11 cellular contexts compared by ENCODE assay signal in the genomic region with DNA sequence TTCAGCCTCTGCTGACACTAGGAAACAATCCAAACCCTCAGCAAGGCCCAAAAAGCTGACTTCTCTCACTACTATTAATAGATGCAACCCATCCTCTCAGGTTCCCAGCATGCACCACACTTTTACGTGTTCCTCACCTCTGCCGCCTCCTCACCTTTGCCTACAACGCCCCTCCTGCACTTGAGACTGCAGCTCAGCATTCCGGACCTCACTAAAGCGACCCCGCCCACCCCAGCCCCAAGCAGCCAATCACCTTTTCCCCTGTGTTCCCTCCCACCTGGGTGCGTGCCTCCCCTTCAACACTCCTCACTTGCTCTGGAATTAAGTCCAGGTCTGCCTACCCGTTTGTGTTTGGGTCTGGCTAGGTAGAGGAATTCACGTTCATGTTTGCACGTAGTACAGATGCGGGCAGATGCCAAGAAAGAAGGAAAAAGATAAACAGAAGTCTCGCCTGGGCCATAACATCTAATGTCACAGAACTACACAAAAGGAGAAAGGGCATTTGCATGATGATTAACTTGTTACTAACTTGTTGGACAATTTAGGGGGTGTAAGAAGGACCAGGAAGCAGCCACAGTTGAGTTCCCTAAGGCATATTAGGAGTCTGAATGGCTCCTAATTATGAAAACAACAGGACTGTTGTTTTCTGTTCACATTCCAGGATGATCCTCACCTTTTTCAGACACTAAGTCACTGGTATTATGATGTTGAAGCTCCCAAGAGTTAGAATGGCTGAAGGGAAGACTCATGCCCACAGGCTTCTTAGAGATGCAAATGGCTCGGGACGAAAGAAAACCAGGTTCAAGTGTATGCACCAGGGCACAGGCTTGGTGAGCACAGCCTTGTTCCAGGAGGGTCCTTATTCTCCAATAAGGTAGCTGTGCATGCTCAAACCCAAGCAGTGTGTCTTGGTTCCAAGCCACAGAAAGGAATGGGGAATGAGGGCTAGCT.
DNase-seq lines count a peak whose midpoint lies in the region; ATAC-seq and TF ChIP-seq lines count a peak whose summit lies in the region.
"Had no signal": no experiment of that assay in that cellular context is flagged by ENCODE, and none has a peak within 500 bp of the region (broad histone marks: within the 10 kb centered on the region; RNA-seq: fewer than 3 reads in every experiment).

No MANE protein-coding gene starts in this region.

- ATAC-seq in WTC11 (peak; percentile 85), left cardiac atrium (peak; percentile 29)

- no TSS peak for BruUV-seq in Caco-2 (replicated peaks; lab: Mats Ljungman, UMichigan)

- no peak overlapping the region for H2AFZ ChIP-seq in neural progenitor cell (replicated peaks)

- no peaks in the 10 kb centered on the region for H3F3A ChIP-seq in neural progenitor cell (ENCODE audit: low read depth)

- no peak overlapping the region for H3K27ac ChIP-seq in neural progenitor cell

- H3K27me3 ChIP-seq in Caco-2 (replicated peaks; ENCODE audit: control insufficient read depth, insufficient read depth, low read length) (no peaks in the 10 kb centered on the region), neural progenitor cell (peaks cover 6% of the 10 kb centered on the region)

- DNase-seq in Caco-2 (peak; percentile 30 to 61), WTC11 (ENCODE audit: low spot score) (peak; percentile 74), left cardiac atrium (peak; percentile 47), neural progenitor cell (ENCODE audit: low spot score) (peak; percentile 72), NOMO-1 treated with dmso at 0.1 percent for 144 hours (lab: John Stamatoyannopoulos, UW; ENCODE audit: unreplicated experiment) (no peak), cerebellum (ENCODE audit: low spot score) (no peak), HT-29 (ENCODE audit: low spot score) (no peak), DMS 273 (lab: John Stamatoyannopoulos, UW; ENCODE audit: unreplicated experiment) (no peak)
- DNase-seq: CD4-positive, CD25-positive, alpha-beta regulatory T cell; NCI-H526 treated with DMSO at 0.1 percent for 48 hours had no signal

- peaks cover 71% of the 10 kb centered on the region for H3K79me2 ChIP-seq in neural progenitor cell (ENCODE audit: low read depth)

- no peaks in the 10 kb centered on the region for H3K9me3 Mint-ChIP-seq in Caco-2 (ENCODE audit: unreplicated experiment)
- no peaks in the 10 kb centered on the region for H3K9me3 Mint-ChIP-seq in WTC11
- no peaks in the 10 kb centered on the region for H3K9me3 Mint-ChIP-seq in neural progenitor cell
- H3K9me3 Mint-ChIP-seq: activated naive CD4-positive, alpha-beta T cell treated with anti-CD3 and anti-CD28 coated beads, Interleukin-2, amount 50 U/mL, for 24 hours; CD4-positive, CD25-positive, alpha-beta regulatory T cell had no signal

- POLR2A ChIA-PET in Caco-2 (lab: Charles Lee): interaction anchor here (0.5 to 1.0 kb wide), 2 partner anchors 17 to 147 kb away, joined by 3 to 4 read pairs; no protein-coding TSS in a partner anchor
- POLR2A ChIA-PET in WTC11 (lab: Charles Lee): interaction anchor here (1.6 kb wide), 1 partner anchor 149 kb away, joined by 3 read pairs; no protein-coding TSS in a partner anchor

- peak overlapping the region; percentile 60 for H3K4me2 ChIP-seq in neural progenitor cell

- H3K4me3 Mint-ChIP-seq in Caco-2 (ENCODE audit: unreplicated experiment) (peak overlapping the region; percentile 65), WTC11 (peak overlapping the region; percentile 51), neural progenitor cell (no peak overlapping the region)
- H3K4me3 Mint-ChIP-seq: activated naive CD4-positive, alpha-beta T cell treated with anti-CD3 and anti-CD28 coated beads, Interleukin-2, amount 50 U/mL, for 24 hours had no signal

- H3K36me3 Mint-ChIP-seq in Caco-2 (ENCODE audit: insufficient read depth, unreplicated experiment) (peaks cover 8% of the 10 kb centered on the region), WTC11 (no peaks in the 10 kb centered on the region), neural progenitor cell (no peaks in the 10 kb centered on the region)
- H3K36me3 Mint-ChIP-seq: activated naive CD4-positive, alpha-beta T cell treated with anti-CD3 and anti-CD28 coated beads, Interleukin-2, amount 50 U/mL, for 24 hours had no signal

- H3K4me1 Mint-ChIP-seq in Caco-2 (ENCODE audit: low read depth, unreplicated experiment) (peaks cover 30% of the 10 kb centered on the region), WTC11 (peaks cover 15% of the 10 kb centered on the region; the same call in 1 of the 2 replicates), neural progenitor cell (peaks cover 22% of the 10 kb centered on the region)

- peak overlapping the region; percentile 74 for H3K27ac Mint-ChIP-seq in Caco-2 (ENCODE audit: unreplicated experiment)
- peak overlapping the region; percentile 95 for H3K27ac Mint-ChIP-seq in WTC11
- peak overlapping the region; percentile 58 for H3K27ac Mint-ChIP-seq in neural progenitor cell
- H3K27ac Mint-ChIP-seq: activated naive CD4-positive, alpha-beta T cell treated with anti-CD3 and anti-CD28 coated beads, Interleukin-2, amount 50 U/mL, for 24 hours had no signal

- CTCF ChIA-PET in Caco-2 (lab: Charles Lee): interaction anchor here (0.6 kb wide), 1 partner anchor 112 kb away, joined by 5 read pairs; no protein-coding TSS in a partner anchor
- CTCF ChIA-PET in WTC11 (lab: Charles Lee): interaction anchor here (0.6 to 3.7 kb wide), 10 partner anchors 12 to 179 kb away, joined by 3 to 20 read pairs (median 4); partner anchors contain the start of gene PEX26

- intact Hi-C loops in Caco-2 (cut with micrococcal nuclease; ENCODE audit: unreplicated experiment): loop anchor here (2.0 to 5.0 kb wide), 2 partner anchors 23 to 155 kb away; partner anchors contain the start of gene PEX26
- intact Hi-C loops in left cardiac atrium (cut with DNase I): no loop called here

- no peak overlapping the region for H3K9ac ChIP-seq in neural progenitor cell

- H3K36me3 ChIP-seq in Caco-2 (ENCODE audit: control insufficient read depth, insufficient read depth, low read length): no peaks in the 10 kb centered on the region; the same call in none of the 2 replicates
- no peaks in the 10 kb centered on the region for H3K36me3 ChIP-seq in neural progenitor cell

- H4K20me1 ChIP-seq in neural progenitor cell (ENCODE audit: low read depth): peaks cover 88% of the 10 kb centered on the region

- H3K9me3 ChIP-seq in Caco-2 (no peaks in the 10 kb centered on the region), neural progenitor cell (ENCODE audit: low read depth) (no peaks in the 10 kb centered on the region)

- H3K4me3 ChIP-seq in Caco-2 (ENCODE audit: low read depth, low read length) (no peak overlapping the region), neural progenitor cell (no peak overlapping the region)

- H3K27me3 Mint-ChIP-seq in Caco-2 (ENCODE audit: insufficient read depth, unreplicated experiment): no peaks in the 10 kb centered on the region
- H3K27me3 Mint-ChIP-seq in WTC11 (ENCODE audit: low read depth): no peaks in the 10 kb centered on the region
- H3K27me3 Mint-ChIP-seq in neural progenitor cell (ENCODE audit: insufficient read depth, low read depth): no peaks in the 10 kb centered on the region
- H3K27me3 Mint-ChIP-seq: activated naive CD4-positive, alpha-beta T cell treated with anti-CD3 and anti-CD28 coated beads, Interleukin-2, amount 50 U/mL, for 24 hours; CD4-positive, CD25-positive, alpha-beta regulatory T cell had no signal

- TF ChIP-seq CTCF in Caco-2 (IDR thresholded peaks at IDR 0.05; ENCODE audit: insufficient read depth in 1 of 2, low read depth in 1 of 2, low read length in 1 of 2, severe bottlenecking in 1 of 2, unreplicated experiment in 1 of 2) (no peak), WTC11 (IDR thresholded peaks at IDR 0.05) (no peak), neural progenitor cell (IDR thresholded peaks at IDR 0.05) (no peak)

- H3K4me1 ChIP-seq in Caco-2: peaks cover 49% of the 10 kb centered on the region
- peaks cover 14% of the 10 kb centered on the region for H3K4me1 ChIP-seq in neural progenitor cell

TF ChIP-seq in WTC11, 78 proteins besides CTCF, POLR2A, EP300 and RAD21:
- TF ChIP-seq, protein P1, sequence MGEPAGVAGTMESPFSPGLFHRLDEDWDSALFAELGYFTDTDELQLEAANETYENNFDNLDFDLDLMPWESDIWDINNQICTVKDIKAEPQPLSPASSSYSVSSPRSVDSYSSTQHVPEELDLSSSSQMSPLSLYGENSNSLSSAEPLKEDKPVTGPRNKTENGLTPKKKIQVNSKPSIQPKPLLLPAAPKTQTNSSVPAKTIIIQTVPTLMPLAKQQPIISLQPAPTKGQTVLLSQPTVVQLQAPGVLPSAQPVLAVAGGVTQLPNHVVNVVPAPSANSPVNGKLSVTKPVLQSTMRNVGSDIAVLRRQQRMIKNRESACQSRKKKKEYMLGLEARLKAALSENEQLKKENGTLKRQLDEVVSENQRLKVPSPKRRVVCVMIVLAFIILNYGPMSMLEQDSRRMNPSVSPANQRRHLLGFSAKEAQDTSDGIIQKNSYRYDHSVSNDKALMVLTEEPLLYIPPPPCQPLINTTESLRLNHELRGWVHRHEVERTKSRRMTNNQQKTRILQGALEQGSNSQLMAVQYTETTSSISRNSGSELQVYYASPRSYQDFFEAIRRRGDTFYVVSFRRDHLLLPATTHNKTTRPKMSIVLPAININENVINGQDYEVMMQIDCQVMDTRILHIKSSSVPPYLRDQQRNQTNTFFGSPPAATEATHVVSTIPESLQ (CRISPR knock-in tag; IDR thresholded peaks at IDR 0.05): no peak
- TF ChIP-seq NFYB (CRISPR knock-in tag; conservative IDR thresholded peaks at IDR 0.05; ENCODE audit: low read depth): 0 out of 2 replicates have a peak, but pooled peaks have one; percentile 13

Comparison
In these comparisons a context has a peak if more than half of its experiments do, and no peak if none do; other contexts are left out.
1. DNase-seq: peak in Caco-2 (2 of 2), WTC11 (single experiment), left cardiac atrium (single experiment) and neural progenitor cell (single experiment); none in NOMO-1 treated with dmso at 0.1 percent for 144 hours (single experiment), cerebellum (single experiment), HT-29 (single experiment) and DMS 273 (single experiment).
2. Peak in every context shown above with its lines, with median percentiles within 50 percentile points of each other: H3K27ac Mint-ChIP-seq.